In the genomic region with DNA sequence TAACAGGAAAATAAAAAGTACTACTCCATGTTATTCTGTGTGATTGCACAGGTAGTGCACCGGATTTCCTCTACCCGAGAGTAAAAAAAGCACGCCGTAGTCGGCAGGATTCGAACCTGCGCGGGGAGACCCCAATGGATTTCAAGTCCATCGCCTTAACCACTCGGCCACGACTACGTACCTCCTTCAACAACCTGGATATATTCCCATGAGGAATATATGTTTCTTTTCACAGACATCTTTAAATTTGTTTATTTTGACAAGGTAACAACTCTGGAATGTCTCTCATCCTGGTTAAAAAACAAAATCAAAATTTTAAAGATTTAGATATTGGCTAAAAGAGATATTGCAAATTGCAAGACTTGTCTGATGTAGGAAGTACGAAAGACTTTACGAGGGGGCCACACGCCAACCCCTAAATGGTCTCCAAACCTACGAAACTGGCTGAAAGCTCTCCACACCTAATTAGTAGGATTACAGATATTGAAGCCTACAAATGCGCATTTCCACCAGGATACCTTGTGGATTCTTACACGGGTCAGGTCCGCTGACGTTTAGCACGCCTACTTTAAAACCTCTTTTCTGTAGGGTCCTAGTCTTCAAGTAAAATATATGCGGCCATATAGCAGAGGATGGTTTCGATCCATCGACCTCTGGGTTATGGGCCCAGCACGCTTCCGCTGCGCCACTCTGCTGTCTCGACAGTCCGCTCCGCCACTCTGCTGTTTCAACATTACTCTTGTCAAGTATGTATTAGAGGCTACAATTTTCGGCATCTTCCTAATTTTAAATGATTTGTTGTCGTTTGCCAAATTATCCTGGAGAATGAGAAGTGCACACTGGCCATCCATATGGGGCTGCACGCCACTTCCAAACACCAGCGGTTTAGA, we compare ENCODE assay signal across 8 cellular contexts. TPM values are rescaled to one million over a fixed set of nuclear protein-coding genes. Genes with fewer than 3 reads are reported as not detected.
DNase-seq lines count a peak whose midpoint lies in the region; ATAC-seq, FAIRE-seq and TF ChIP-seq lines count a peak whose summit lies in the region.

No MANE protein-coding gene starts in this region.

- H3K27ac Mint-ChIP-seq in activated CD4-positive, alpha-beta memory T cell treated with anti-CD3 and anti-CD28 coated beads for 36 hours, result peak overlapping the region; percentile 82
- H3K27ac Mint-ChIP-seq in memory B cell, result peak overlapping the region; percentile 98

- no peak for TF ChIP-seq CTCF in GM12864 (IDR thresholded peaks at IDR 0.05; ENCODE audit: low read depth, low read length, missing control alignments)

- POLR2A ChIA-PET in activated CD4-positive, alpha-beta memory T cell treated with anti-CD3 and anti-CD28 coated beads for 36 hours (lab: Charles Lee), result interaction anchor here (1.1 kb wide), 1 partner anchor 10 kb away, joined by 5 read pairs; no protein-coding TSS in a partner anchor

- H3K4me3 Mint-ChIP-seq in activated CD4-positive, alpha-beta memory T cell treated with anti-CD3 and anti-CD28 coated beads for 36 hours, result peak overlapping the region; percentile 85
- peak overlapping the region; percentile 88 for H3K4me3 Mint-ChIP-seq in memory B cell

- CTCF ChIA-PET in activated CD4-positive, alpha-beta memory T cell treated with anti-CD3 and anti-CD28 coated beads for 36 hours (lab: Charles Lee), result interaction anchor here (1.3 kb wide), 1 partner anchor 9 kb away, joined by 3 read pairs; no protein-coding TSS in a partner anchor

- peak overlapping the region; percentile 71 for H3K4me3 ChIP-seq in GM12864 (ENCODE audit: low read depth, low read length)

- H3K36me3 Mint-ChIP-seq in activated CD4-positive, alpha-beta memory T cell treated with anti-CD3 and anti-CD28 coated beads for 36 hours, result peaks cover 6% of the 10 kb centered on the region
- H3K36me3 Mint-ChIP-seq in memory B cell, result no peaks in the 10 kb centered on the region

- intact Hi-C loops in activated CD4-positive, alpha-beta memory T cell treated with anti-CD3 and anti-CD28 coated beads for 36 hours (cut with micrococcal nuclease), result loop anchor here (1.0 to 2.0 kb wide), 6 partner anchors 10 to 241 kb away; a partner anchor contains a TSS

- ATAC-seq in HG03342 (IDR thresholded peaks at IDR 0.05; ENCODE audit: unreplicated experiment) (peak; percentile 34), memory B cell (ENCODE audit: low read depth) (peak; percentile 70)

- FAIRE-seq in HTR-8/SVneo (lab: Jason Lieb, UNC), result no peak

- no peaks in the 10 kb centered on the region for H3K9me3 Mint-ChIP-seq in activated CD4-positive, alpha-beta memory T cell treated with anti-CD3 and anti-CD28 coated beads for 36 hours
- H3K9me3 Mint-ChIP-seq in memory B cell, result no peaks in the 10 kb centered on the region

- peaks cover 7% of the 10 kb centered on the region for H3K27me3 Mint-ChIP-seq in activated CD4-positive, alpha-beta memory T cell treated with anti-CD3 and anti-CD28 coated beads for 36 hours
- no peaks in the 10 kb centered on the region for H3K27me3 Mint-ChIP-seq in memory B cell

- DNase-seq in GM12864 (ENCODE audit: low read depth) (peak; percentile 85), NCI-H69 (lab: John Stamatoyannopoulos, UW) (peak; percentile 97), ecto neural progenitor cell (ENCODE audit: low spot score) (peak; percentile 87), memory B cell (ENCODE audit: low spot score in 2 of 2) (peak; percentile 79 to 80), HTR-8/SVneo (ENCODE audit: insufficient read length, low spot score) (no peak)
- peak; percentile 89 for DNase-seq in activated CD4-positive, alpha-beta memory T cell treated with anti-CD3 and anti-CD28 coated beads for 36 hours
- DNase-seq in stimulated activated CD4-positive, alpha-beta T cell treated with anti-CD3 and anti-CD28 coated beads, TNF-alpha, amount 100 ng/mL, for 48 hours (ENCODE audit: low read depth in 3 of 3), result peak; percentile 68 to 82 (median 75)

- H3K4me1 Mint-ChIP-seq in activated CD4-positive, alpha-beta memory T cell treated with anti-CD3 and anti-CD28 coated beads for 36 hours (ENCODE audit: low read depth), result peaks cover 42% of the 10 kb centered on the region
- H3K4me1 Mint-ChIP-seq in memory B cell, result peaks cover 19% of the 10 kb centered on the region

RNA-seq across cellular contexts. Expression of gene BTN3A2, which starts 52.3 kb away (rescaled TPM):
- 10 to 100 TPM; 59.5 to 64.8 TPM for total RNA-seq in activated CD4-positive, alpha-beta memory T cell treated with anti-CD3 and anti-CD28 coated beads for 36 hours
